In genomic region chr11:27319065-27319464, GRCh38 we compare ENCODE assay signal across 1 cellular context.
TF ChIP-seq lines count a peak whose summit lies in the region.

No MANE protein-coding gene starts in this region.

TF ChIP-seq in SK-N-SH, 30 proteins besides CTCF, POLR2A, EP300 and RAD21 (continued from another document):
- TF ChIP-seq MAX (IDR thresholded peaks at IDR 0.05; ENCODE audit: low read depth) (no peak), MEF2A (IDR thresholded peaks at IDR 0.05; ENCODE audit: borderline replicate concordance, low read depth) (no peak)
